19 cellular contexts compared by ENCODE assay signal in genomic region chr7:95066736-95067530, GRCh38.
DNase-seq lines count a peak whose midpoint lies in the region; ATAC-seq and TF ChIP-seq lines count a peak whose summit lies in the region.
"Had no signal": no experiment of that assay in that cellular context is flagged by ENCODE, and none has a peak within 500 bp of the region (broad histone marks: within the 10 kb centered on the region; RNA-seq: fewer than 3 reads in every experiment).

No MANE protein-coding gene starts in this region.

- in situ Hi-C loops in astrocyte of the spinal cord (cut with HindIII; ENCODE audit: low sequenced_read_pairs), result no loop called here

- no peak for ATAC-seq in HG03175 (IDR thresholded peaks at IDR 0.05; ENCODE audit: unreplicated experiment)
- no peak for ATAC-seq in HG02610 (IDR thresholded peaks at IDR 0.05; ENCODE audit: unreplicated experiment)
- ATAC-seq: activated CD8-positive, alpha-beta T cell treated with anti-CD3 and anti-CD28 coated beads for 36 hours; heart left ventricle; Panc1 had no signal

- TF ChIP-seq CTCF in astrocyte of the spinal cord (IDR thresholded peaks at IDR 0.05; ENCODE audit: low read depth, low read length), result no peak

- DNase-seq in DMS 273 (lab: John Stamatoyannopoulos, UW; ENCODE audit: unreplicated experiment) (peak; percentile 19), DMS 273 treated with DMSO at 0.1 percent for 48 hours (lab: John Stamatoyannopoulos, UW) (no peak), astrocyte of the spinal cord (ENCODE audit: low read depth, low spot score) (peak; percentile 65), kidney glomerular epithelial cell (lab: John Stamatoyannopoulos, UW) (peak; percentile 63), smooth muscle cell of the brain vasculature (ENCODE audit: low read depth, low spot score) (peak; percentile 72)
- no peak for DNase-seq in stimulated activated CD4-positive, alpha-beta T cell treated with anti-CD3 and anti-CD28 coated beads, Interleukin-4, amount 100 ng/mL, for 4 hours
- DNase-seq: 8988T; activated CD8-positive, alpha-beta T cell treated with anti-CD3 and anti-CD28 coated beads for 36 hours; activated naive CD4-positive, alpha-beta T cell; DMS79; heart left ventricle; Karpas-422; mammary epithelial cell; NCI-H345; posterior cingulate gyrus; T-helper 9 cell had no signal

- H3K4me3 ChIP-seq in astrocyte of the spinal cord (ENCODE audit: low read depth, low read length), result no peak overlapping the region
- H3K4me3 ChIP-seq: heart left ventricle had no signal

Comparison
In these comparisons a context has a peak if more than half of its experiments do, and no peak if none do; other contexts are left out.
1. DNase-seq: peak in DMS 273 (single experiment), astrocyte of the spinal cord (single experiment), kidney glomerular epithelial cell (single experiment) and smooth muscle cell of the brain vasculature (single experiment); none in DMS 273 treated with DMSO at 0.1 percent for 48 hours (single experiment) and stimulated activated CD4-positive, alpha-beta T cell treated with anti-CD3 and anti-CD28 coated beads, Interleukin-4, amount 100 ng/mL, for 4 hours (0 of 2).